In genomic region chr4:184313710-184314659, GRCh38 we compare ENCODE assay signal across 8 cellular contexts.
DNase-seq lines count a peak whose midpoint lies in the region; ATAC-seq and TF ChIP-seq lines count a peak whose summit lies in the region.

No MANE protein-coding gene starts in this region.

- peak; percentile 48 for DNase-seq in activated naive CD8-positive, alpha-beta T cell treated with anti-CD3 and anti-CD28 coated beads, Interleukin-2, amount 50 U/mL, for 24 hours
- DNase-seq in Caco-2 (no peak), NCI-H146 (lab: John Stamatoyannopoulos, UW) (no peak), posterior cingulate gyrus (no peak)

- peak overlapping the region; percentile 67 for H3K4me3 Mint-ChIP-seq in activated naive CD8-positive, alpha-beta T cell treated with anti-CD3 and anti-CD28 coated beads, Interleukin-2, amount 50 U/mL, for 24 hours
- no peak overlapping the region for H3K4me3 Mint-ChIP-seq in Caco-2 (ENCODE audit: unreplicated experiment)

- peak; percentile 37 for TF ChIP-seq POLR2A in GM10847 (IDR thresholded peaks at IDR 0.05; ENCODE audit: extremely low read depth, insufficient read length)

- intact Hi-C loops in Caco-2 (cut with micrococcal nuclease; ENCODE audit: unreplicated experiment) (no loop called here), posterior cingulate gyrus (cut with DNase I) (no loop called here)

- H3K4me3 ChIP-seq in Caco-2 (ENCODE audit: low read depth, low read length), result no peak overlapping the region

- no peaks in the 10 kb centered on the region for H3K9me3 Mint-ChIP-seq in activated naive CD8-positive, alpha-beta T cell treated with anti-CD3 and anti-CD28 coated beads, Interleukin-2, amount 50 U/mL, for 24 hours
- H3K9me3 Mint-ChIP-seq in Caco-2 (ENCODE audit: unreplicated experiment), result peaks cover 10% of the 10 kb centered on the region

- H3K27ac Mint-ChIP-seq in activated naive CD8-positive, alpha-beta T cell treated with anti-CD3 and anti-CD28 coated beads, Interleukin-2, amount 50 U/mL, for 24 hours, result peak overlapping the region; percentile 96
- no peak overlapping the region for H3K27ac Mint-ChIP-seq in Caco-2 (ENCODE audit: unreplicated experiment)

- H3K4me1 ChIP-seq in Caco-2, result no peaks in the 10 kb centered on the region

- TF ChIP-seq CTCF in Caco-2 (IDR thresholded peaks at IDR 0.05; ENCODE audit: insufficient read depth in 1 of 2, low read depth in 1 of 2, low read length in 1 of 2, severe bottlenecking in 1 of 2, unreplicated experiment in 1 of 2), result no peak

- POLR2A ChIA-PET in Caco-2 (lab: Charles Lee), result no interaction called here

- ATAC-seq in GM19395 (IDR thresholded peaks at IDR 0.05; ENCODE audit: unreplicated experiment) (peak; percentile 71), HG03139 (IDR thresholded peaks at IDR 0.05; ENCODE audit: unreplicated experiment) (peak; percentile 63), HG03439 (IDR thresholded peaks at IDR 0.05; ENCODE audit: unreplicated experiment) (no peak)
- peak; percentile 75 for ATAC-seq in activated naive CD8-positive, alpha-beta T cell treated with anti-CD3 and anti-CD28 coated beads, Interleukin-2, amount 50 U/mL, for 24 hours

- CTCF ChIA-PET in Caco-2 (lab: Charles Lee), result no interaction called here

- H3K27me3 ChIP-seq in Caco-2 (replicated peaks; ENCODE audit: control insufficient read depth, insufficient read depth, low read length), result no peaks in the 10 kb centered on the region

- H3K4me1 Mint-ChIP-seq in activated naive CD8-positive, alpha-beta T cell treated with anti-CD3 and anti-CD28 coated beads, Interleukin-2, amount 50 U/mL, for 24 hours, result peaks cover 94% of the 10 kb centered on the region
- peaks cover 14% of the 10 kb centered on the region for H3K4me1 Mint-ChIP-seq in Caco-2 (ENCODE audit: low read depth, unreplicated experiment)

- H3K36me3 ChIP-seq in Caco-2 (ENCODE audit: control insufficient read depth, insufficient read depth, low read length), result no peaks in the 10 kb centered on the region

- BruUV-seq in Caco-2 (replicated peaks; lab: Mats Ljungman, UMichigan), result no TSS peak

- H3K27me3 Mint-ChIP-seq in activated naive CD8-positive, alpha-beta T cell treated with anti-CD3 and anti-CD28 coated beads, Interleukin-2, amount 50 U/mL, for 24 hours, result no peaks in the 10 kb centered on the region
- H3K27me3 Mint-ChIP-seq in Caco-2 (ENCODE audit: insufficient read depth, unreplicated experiment), result no peaks in the 10 kb centered on the region

- H3K9me3 ChIP-seq in Caco-2, result no peaks in the 10 kb centered on the region

- no peaks in the 10 kb centered on the region for H3K36me3 Mint-ChIP-seq in activated naive CD8-positive, alpha-beta T cell treated with anti-CD3 and anti-CD28 coated beads, Interleukin-2, amount 50 U/mL, for 24 hours (ENCODE audit: low read depth)
- no peaks in the 10 kb centered on the region for H3K36me3 Mint-ChIP-seq in Caco-2 (ENCODE audit: insufficient read depth, unreplicated experiment)
